ENCODE assay signal across 8 cellular contexts in genomic region chr11:32829157-32829679, GRCh38. TPM values are rescaled to one million over a fixed set of nuclear protein-coding genes. Genes with fewer than 3 reads are reported as not detected.
DNase-seq lines count a peak whose midpoint lies in the region; ATAC-seq and TF ChIP-seq lines count a peak whose summit lies in the region.

No MANE protein-coding gene starts in this region.

- H3K4me1 Mint-ChIP-seq in activated B cell treated with CpG ODN at 0.5 μM for 24 hours, result peaks cover 12% of the 10 kb centered on the region

- no peaks in the 10 kb centered on the region for H3K36me3 Mint-ChIP-seq in activated B cell treated with CpG ODN at 0.5 μM for 24 hours (ENCODE audit: low read depth)

- peak overlapping the region; percentile 59 for H3K27ac Mint-ChIP-seq in activated B cell treated with CpG ODN at 0.5 μM for 24 hours

- H3K4me3 ChIP-seq in BLaER1 treated with 17β-estradiol and CSF1 and Interleukin-3, amounts not matched to agents 10 nM and 100 nM, result peak overlapping the region; percentile 55 to 77 (median 65)
- H3K4me3 ChIP-seq in iPS-11a (ENCODE audit: low read depth, low read length) (peak overlapping the region; percentile 56), skeletal muscle tissue (ENCODE audit: low read length in 3 of 3) (peak overlapping the region; percentile 64 to 71 (median 69))

- H3K4me1 ChIP-seq in BLaER1 treated with 17β-estradiol and CSF1 and Interleukin-3, amounts not matched to agents 10 nM and 100 nM, result peaks cover 8 to 19% (median 15%) of the 10 kb centered on the region in 10 experiments; a peak in 15 of 20 replicates
- H3K4me1 ChIP-seq in skeletal muscle tissue (ENCODE audit: control insufficient read depth in 3 of 3, insufficient read depth in 3 of 3, low read length in 3 of 3), result peaks cover 0 to 9% (median 5%) of the 10 kb centered on the region in 3 donors

- H3K4me3 Mint-ChIP-seq in activated B cell treated with CpG ODN at 0.5 μM for 24 hours, result peak overlapping the region; percentile 90

- peak overlapping the region; percentile 85 to 99 (median 96) for H3K4me2 ChIP-seq in BLaER1 treated with 17β-estradiol and CSF1 and Interleukin-3, amounts not matched to agents 10 nM and 100 nM

- no peaks in the 10 kb centered on the region for H3K9me3 Mint-ChIP-seq in activated B cell treated with CpG ODN at 0.5 μM for 24 hours

- H3K27me3 Mint-ChIP-seq in activated B cell treated with CpG ODN at 0.5 μM for 24 hours, result peaks cover 13% of the 10 kb centered on the region

- no peaks in the 10 kb centered on the region for H4K20me1 ChIP-seq in BLaER1 treated with 17β-estradiol and CSF1 and Interleukin-3, amounts not matched to agents 10 nM and 100 nM

- H3K36me3 ChIP-seq in BLaER1 treated with 17β-estradiol and CSF1 and Interleukin-3, amounts not matched to agents 10 nM and 100 nM, result no peaks in the 10 kb centered on the region
- H3K36me3 ChIP-seq in skeletal muscle tissue (ENCODE audit: control insufficient read depth in 3 of 3, insufficient read depth in 3 of 3, low read length in 3 of 3), result no peaks in the 10 kb centered on the region

- CTCF ChIA-PET in activated B cell treated with CpG ODN at 0.5 μM for 24 hours (lab: Charles Lee), result no interaction called here

- intact Hi-C loops in activated B cell treated with CpG ODN at 0.5 μM for 24 hours (cut with micrococcal nuclease), result loop anchor here (2.0 kb wide), 1 partner anchor 64 kb away; the partner anchor contains the start of gene QSER1

- peaks cover 11 to 34% (median 27%) of the 10 kb centered on the region in 11 experiments; a peak in 21 of 22 replicates for H3K27me3 ChIP-seq in BLaER1 treated with 17β-estradiol and CSF1 and Interleukin-3, amounts not matched to agents 10 nM and 100 nM
- H3K27me3 ChIP-seq in skeletal muscle tissue (ENCODE audit: control insufficient read depth in 3 of 3, insufficient read depth in 3 of 3, low read length in 3 of 3), result peaks cover 5 to 12% (median 10%) of the 10 kb centered on the region in 3 donors

- peak overlapping the region; percentile 48 to 80 (median 69); a peak in 21 of 22 replicates for H3K9ac ChIP-seq in BLaER1 treated with 17β-estradiol and CSF1 and Interleukin-3, amounts not matched to agents 10 nM and 100 nM
- peak overlapping the region; percentile 54 to 68 (median 56) for H3K9ac ChIP-seq in skeletal muscle tissue (ENCODE audit: low read depth in 1 of 3, low read length in 3 of 3)

- H3K27ac ChIP-seq in BLaER1 treated with 17β-estradiol and CSF1 and Interleukin-3, amounts not matched to agents 10 nM and 100 nM, result peak overlapping the region in 10 of 11 experiments; percentile 0 to 69 (median 43); a peak in 14 of 22 replicates
- H3K27ac ChIP-seq in skeletal muscle tissue (ENCODE audit: low read depth, low read length), result no peak overlapping the region

- POLR2A ChIA-PET in activated B cell treated with CpG ODN at 0.5 μM for 24 hours (lab: Charles Lee), result no interaction called here

- peak; percentile 34 for ATAC-seq in GM19025 (IDR thresholded peaks at IDR 0.05; ENCODE audit: low read depth, unreplicated experiment)
- peak; percentile 51 for ATAC-seq in HG03175 (IDR thresholded peaks at IDR 0.05; ENCODE audit: unreplicated experiment)
- peak; percentile 40 for ATAC-seq in activated B cell treated with CpG ODN at 0.5 μM for 24 hours (ENCODE audit: low read depth)
- ATAC-seq in HG03378 (IDR thresholded peaks at IDR 0.05; ENCODE audit: unreplicated experiment), result no peak

- DNase-seq in activated B cell treated with CpG ODN at 0.5 μM for 24 hours (no peak), GF-D8 (lab: John Stamatoyannopoulos, UW) (no peak)

- peaks cover 0 to 6% (median 0%) of the 10 kb centered on the region in 11 experiments; a peak in 2 of 22 replicates for H3K9me3 ChIP-seq in BLaER1 treated with 17β-estradiol and CSF1 and Interleukin-3, amounts not matched to agents 10 nM and 100 nM (replicated peaks in 1 of 11)
- no peaks in the 10 kb centered on the region for H3K9me3 ChIP-seq in skeletal muscle tissue (ENCODE audit: control insufficient read depth in 3 of 3, low read length in 3 of 3)

- no peak for TF ChIP-seq CTCF in activated B cell treated with CpG ODN at 0.5 μM for 24 hours (IDR thresholded peaks at IDR 0.05)

RNA-seq across cellular contexts. Expression of gene PRRG4, which starts 0.5 kb away (rescaled TPM):
- total RNA-seq in activated B cell treated with CpG ODN at 0.5 μM for 24 hours, result 0.17 and 0.33 TPM in 2 replicates
- under 0.01 TPM for total RNA-seq in skeletal muscle tissue

RNA-seq across cellular contexts. Expression of gene CCDC73, which starts 34.8 kb away (rescaled TPM):
- total RNA-seq in activated B cell treated with CpG ODN at 0.5 μM for 24 hours (0.07 TPM in 1 of 2 replicates, not detected in the other), skeletal muscle tissue (not detected)
